In the genomic region with DNA sequence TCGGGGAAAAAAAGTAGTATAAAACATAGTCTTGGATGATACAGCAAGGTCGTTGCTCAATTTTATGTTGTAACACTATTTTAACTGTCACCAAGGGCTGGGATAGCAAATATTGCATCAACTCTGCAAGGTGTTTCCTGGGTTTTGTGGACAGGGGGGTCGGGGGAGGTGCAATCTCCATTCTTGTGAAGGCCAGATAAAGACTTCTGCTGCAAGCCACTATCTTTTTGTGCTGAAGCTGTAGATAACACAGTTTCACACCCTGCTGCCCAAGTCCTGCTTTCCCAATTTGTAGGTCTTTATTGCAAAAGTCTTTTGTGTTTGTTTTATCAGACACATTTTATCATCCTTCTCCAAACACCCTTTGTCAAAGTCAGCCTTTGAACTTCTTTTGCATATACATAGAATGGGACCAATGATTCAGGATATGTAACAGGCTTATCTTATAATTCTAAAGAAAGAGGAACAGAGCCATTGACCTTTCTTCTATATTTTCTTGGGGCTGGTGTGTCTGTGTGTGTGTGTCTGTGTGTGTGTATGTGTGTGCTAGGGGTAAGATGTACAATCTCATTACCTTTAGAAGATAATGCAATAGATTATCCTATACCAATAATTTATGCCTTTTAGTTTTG, we compare ENCODE assay signal across 2 cellular contexts.
TF ChIP-seq lines count a peak whose summit lies in the region.

No MANE protein-coding gene starts in this region.

TF ChIP-seq in A549, 52 proteins besides CTCF, POLR2A, EP300 and RAD21 (continued from another document and continues in another):
- peak; percentile 96 for TF ChIP-seq HES2 (IDR thresholded peaks at IDR 0.05)
- TF ChIP-seq ATOH8 (CRISPR knock-in tag; IDR thresholded peaks at IDR 0.05; ENCODE audit: low read depth), result no peak
- TF ChIP-seq RFX5 (IDR thresholded peaks at IDR 0.05), result no peak
- TF ChIP-seq CEBPB (IDR thresholded peaks at IDR 0.05), result peak; percentile 49 to 97; a peak in 3 of 4 replicates
- TF ChIP-seq, protein P1, sequence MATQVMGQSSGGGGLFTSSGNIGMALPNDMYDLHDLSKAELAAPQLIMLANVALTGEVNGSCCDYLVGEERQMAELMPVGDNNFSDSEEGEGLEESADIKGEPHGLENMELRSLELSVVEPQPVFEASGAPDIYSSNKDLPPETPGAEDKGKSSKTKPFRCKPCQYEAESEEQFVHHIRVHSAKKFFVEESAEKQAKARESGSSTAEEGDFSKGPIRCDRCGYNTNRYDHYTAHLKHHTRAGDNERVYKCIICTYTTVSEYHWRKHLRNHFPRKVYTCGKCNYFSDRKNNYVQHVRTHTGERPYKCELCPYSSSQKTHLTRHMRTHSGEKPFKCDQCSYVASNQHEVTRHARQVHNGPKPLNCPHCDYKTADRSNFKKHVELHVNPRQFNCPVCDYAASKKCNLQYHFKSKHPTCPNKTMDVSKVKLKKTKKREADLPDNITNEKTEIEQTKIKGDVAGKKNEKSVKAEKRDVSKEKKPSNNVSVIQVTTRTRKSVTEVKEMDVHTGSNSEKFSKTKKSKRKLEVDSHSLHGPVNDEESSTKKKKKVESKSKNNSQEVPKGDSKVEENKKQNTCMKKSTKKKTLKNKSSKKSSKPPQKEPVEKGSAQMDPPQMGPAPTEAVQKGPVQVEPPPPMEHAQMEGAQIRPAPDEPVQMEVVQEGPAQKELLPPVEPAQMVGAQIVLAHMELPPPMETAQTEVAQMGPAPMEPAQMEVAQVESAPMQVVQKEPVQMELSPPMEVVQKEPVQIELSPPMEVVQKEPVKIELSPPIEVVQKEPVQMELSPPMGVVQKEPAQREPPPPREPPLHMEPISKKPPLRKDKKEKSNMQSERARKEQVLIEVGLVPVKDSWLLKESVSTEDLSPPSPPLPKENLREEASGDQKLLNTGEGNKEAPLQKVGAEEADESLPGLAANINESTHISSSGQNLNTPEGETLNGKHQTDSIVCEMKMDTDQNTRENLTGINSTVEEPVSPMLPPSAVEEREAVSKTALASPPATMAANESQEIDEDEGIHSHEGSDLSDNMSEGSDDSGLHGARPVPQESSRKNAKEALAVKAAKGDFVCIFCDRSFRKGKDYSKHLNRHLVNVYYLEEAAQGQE (IDR thresholded peaks at IDR 0.05), result no peak
- no peak for TF ChIP-seq FOXS1 (CRISPR knock-in tag; IDR thresholded peaks at IDR 0.05)
- no peak for TF ChIP-seq ESRRA (IDR thresholded peaks at IDR 0.05; ENCODE audit: borderline replicate concordance, low read length)
- TF ChIP-seq JUNB (IDR thresholded peaks at IDR 0.05), result peak; percentile 50; the same call in 1 of the 2 replicates
- peak; percentile 65 to 72; a peak in 3 of 5 replicates for TF ChIP-seq JUN (IDR thresholded peaks at IDR 0.05)
- TF ChIP-seq HOXB13 (CRISPR knock-in tag; IDR thresholded peaks at IDR 0.05; ENCODE audit: low read depth), result no peak
- TF ChIP-seq TFCP2L1 (CRISPR knock-in tag; IDR thresholded peaks at IDR 0.05), result no peak
- no peak for TF ChIP-seq HOXB5 (CRISPR knock-in tag; IDR thresholded peaks at IDR 0.05)
- TF ChIP-seq NFE2L2 (conservative IDR thresholded peaks at IDR 0.05; ENCODE audit: low read length), result no peak
- TF ChIP-seq RARB (CRISPR knock-in tag; IDR thresholded peaks at IDR 0.05), result no peak
- no peak for TF ChIP-seq CBX8 (IDR thresholded peaks at IDR 0.05)
- no peak for TF ChIP-seq HEYL (CRISPR knock-in tag; IDR thresholded peaks at IDR 0.05)
- TF ChIP-seq, protein P2, sequence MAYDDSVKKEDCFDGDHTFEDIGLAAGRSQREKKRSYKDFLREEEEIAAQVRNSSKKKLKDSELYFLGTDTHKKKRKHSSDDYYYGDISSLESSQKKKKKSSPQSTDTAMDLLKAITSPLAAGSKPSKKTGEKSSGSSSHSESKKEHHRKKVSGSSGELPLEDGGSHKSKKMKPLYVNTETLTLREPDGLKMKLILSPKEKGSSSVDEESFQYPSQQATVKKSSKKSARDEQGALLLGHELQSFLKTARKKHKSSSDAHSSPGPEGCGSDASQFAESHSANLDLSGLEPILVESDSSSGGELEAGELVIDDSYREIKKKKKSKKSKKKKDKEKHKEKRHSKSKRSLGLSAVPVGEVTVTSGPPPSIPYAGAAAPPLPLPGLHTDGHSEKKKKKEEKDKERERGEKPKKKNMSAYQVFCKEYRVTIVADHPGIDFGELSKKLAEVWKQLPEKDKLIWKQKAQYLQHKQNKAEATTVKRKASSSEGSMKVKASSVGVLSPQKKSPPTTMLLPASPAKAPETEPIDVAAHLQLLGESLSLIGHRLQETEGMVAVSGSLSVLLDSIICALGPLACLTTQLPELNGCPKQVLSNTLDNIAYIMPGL (CRISPR knock-in tag; IDR thresholded peaks at IDR 0.05; ENCODE audit: borderline replicate concordance), result no peak
- TF ChIP-seq TP53 (CRISPR knock-in tag; IDR thresholded peaks at IDR 0.05), result no peak
- TF ChIP-seq GATA3 (IDR thresholded peaks at IDR 0.05; ENCODE audit: borderline replicate concordance), result no peak
- TF ChIP-seq MAFK (IDR thresholded peaks at IDR 0.05; ENCODE audit: partially characterized antibody), result no peak
- no peak for TF ChIP-seq USF2 (IDR thresholded peaks at IDR 0.05)
- no peak for TF ChIP-seq EHF (CRISPR knock-in tag; IDR thresholded peaks at IDR 0.05)
- TF ChIP-seq MYC (IDR thresholded peaks at IDR 0.05; ENCODE audit: borderline replicate concordance, low read length), result no peak
- no peak for TF ChIP-seq ZC3H11A (IDR thresholded peaks at IDR 0.05)
- no peak for TF ChIP-seq RCOR1 (IDR thresholded peaks at IDR 0.05; ENCODE audit: low read depth, low read length)
- TF ChIP-seq ZFP36 (IDR thresholded peaks at IDR 0.05; ENCODE audit: borderline replicate concordance, partially characterized antibody), result no peak
- no peak for TF ChIP-seq FOSB (CRISPR knock-in tag; IDR thresholded peaks at IDR 0.05)
- TF ChIP-seq BHLHE40 (IDR thresholded peaks at IDR 0.05; ENCODE audit: low read depth, low read length), result no peak
- TF ChIP-seq EHMT2 (IDR thresholded peaks at IDR 0.05; ENCODE audit: low read depth), result no peak
- TF ChIP-seq FOSL2 (IDR thresholded peaks at IDR 0.05), result peak; percentile 33; the same call in 1 of the 2 replicates
- TF ChIP-seq FOSL2 (CRISPR knock-in tag; IDR thresholded peaks at IDR 0.05), result no peak
- no peak for TF ChIP-seq MAZ (IDR thresholded peaks at IDR 0.05; ENCODE audit: borderline replicate concordance, low read depth, low read length)

TF ChIP-seq in GM23338, 12 proteins besides CTCF, POLR2A, EP300 and RAD21 (continued from another document):
- TF ChIP-seq, protein P3, sequence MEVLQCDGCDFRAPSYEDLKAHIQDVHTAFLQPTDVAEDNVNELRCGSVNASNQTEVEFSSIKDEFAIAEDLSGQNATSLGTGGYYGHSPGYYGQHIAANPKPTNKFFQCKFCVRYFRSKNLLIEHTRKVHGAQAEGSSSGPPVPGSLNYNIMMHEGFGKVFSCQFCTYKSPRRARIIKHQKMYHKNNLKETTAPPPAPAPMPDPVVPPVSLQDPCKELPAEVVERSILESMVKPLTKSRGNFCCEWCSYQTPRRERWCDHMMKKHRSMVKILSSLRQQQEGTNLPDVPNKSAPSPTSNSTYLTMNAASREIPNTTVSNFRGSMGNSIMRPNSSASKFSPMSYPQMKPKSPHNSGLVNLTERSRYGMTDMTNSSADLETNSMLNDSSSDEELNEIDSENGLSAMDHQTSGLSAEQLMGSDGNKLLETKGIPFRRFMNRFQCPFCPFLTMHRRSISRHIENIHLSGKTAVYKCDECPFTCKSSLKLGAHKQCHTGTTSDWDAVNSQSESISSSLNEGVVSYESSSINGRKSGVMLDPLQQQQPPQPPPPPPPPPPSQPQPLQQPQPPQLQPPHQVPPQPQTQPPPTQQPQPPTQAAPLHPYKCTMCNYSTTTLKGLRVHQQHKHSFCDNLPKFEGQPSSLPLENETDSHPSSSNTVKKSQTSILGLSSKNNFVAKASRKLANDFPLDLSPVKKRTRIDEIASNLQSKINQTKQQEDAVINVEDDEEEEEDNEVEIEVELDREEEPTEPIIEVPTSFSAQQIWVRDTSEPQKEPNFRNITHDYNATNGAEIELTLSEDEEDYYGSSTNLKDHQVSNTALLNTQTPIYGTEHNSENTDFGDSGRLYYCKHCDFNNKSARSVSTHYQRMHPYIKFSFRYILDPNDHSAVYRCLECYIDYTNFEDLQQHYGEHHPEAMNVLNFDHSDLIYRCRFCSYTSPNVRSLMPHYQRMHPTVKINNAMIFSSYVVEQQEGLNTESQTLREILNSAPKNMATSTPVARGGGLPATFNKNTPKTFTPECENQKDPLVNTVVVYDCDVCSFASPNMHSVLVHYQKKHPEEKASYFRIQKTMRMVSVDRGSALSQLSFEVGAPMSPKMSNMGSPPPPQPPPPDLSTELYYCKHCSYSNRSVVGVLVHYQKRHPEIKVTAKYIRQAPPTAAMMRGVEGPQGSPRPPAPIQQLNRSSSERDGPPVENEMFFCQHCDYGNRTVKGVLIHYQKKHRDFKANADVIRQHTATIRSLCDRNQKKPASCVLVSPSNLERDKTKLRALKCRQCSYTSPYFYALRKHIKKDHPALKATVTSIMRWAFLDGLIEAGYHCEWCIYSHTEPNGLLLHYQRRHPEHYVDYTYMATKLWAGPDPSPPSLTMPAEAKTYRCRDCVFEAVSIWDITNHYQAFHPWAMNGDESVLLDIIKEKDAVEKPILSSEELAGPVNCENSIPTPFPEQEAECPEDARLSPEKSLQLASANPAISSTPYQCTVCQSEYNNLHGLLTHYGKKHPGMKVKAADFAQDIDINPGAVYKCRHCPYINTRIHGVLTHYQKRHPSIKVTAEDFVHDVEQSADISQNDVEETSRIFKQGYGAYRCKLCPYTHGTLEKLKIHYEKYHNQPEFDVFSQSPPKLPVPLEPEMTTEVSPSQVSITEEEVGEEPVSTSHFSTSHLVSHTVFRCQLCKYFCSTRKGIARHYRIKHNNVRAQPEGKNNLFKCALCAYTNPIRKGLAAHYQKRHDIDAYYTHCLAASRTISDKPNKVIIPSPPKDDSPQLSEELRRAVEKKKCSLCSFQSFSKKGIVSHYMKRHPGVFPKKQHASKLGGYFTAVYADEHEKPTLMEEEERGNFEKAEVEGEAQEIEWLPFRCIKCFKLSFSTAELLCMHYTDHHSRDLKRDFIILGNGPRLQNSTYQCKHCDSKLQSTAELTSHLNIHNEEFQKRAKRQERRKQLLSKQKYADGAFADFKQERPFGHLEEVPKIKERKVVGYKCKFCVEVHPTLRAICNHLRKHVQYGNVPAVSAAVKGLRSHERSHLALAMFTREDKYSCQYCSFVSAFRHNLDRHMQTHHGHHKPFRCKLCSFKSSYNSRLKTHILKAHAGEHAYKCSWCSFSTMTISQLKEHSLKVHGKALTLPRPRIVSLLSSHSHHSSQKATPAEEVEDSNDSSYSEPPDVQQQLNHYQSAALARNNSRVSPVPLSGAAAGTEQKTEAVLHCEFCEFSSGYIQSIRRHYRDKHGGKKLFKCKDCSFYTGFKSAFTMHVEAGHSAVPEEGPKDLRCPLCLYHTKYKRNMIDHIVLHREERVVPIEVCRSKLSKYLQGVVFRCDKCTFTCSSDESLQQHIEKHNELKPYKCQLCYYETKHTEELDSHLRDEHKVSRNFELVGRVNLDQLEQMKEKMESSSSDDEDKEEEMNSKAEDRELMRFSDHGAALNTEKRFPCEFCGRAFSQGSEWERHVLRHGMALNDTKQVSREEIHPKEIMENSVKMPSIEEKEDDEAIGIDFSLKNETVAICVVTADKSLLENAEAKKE (CRISPR knock-in tag; IDR thresholded peaks at IDR 0.05), result no peak
- TF ChIP-seq JUNB (IDR thresholded peaks at IDR 0.05; ENCODE audit: unreplicated experiment) (no peak), POLR2AphosphoS5 (IDR thresholded peaks at IDR 0.05; ENCODE audit: low read depth) (no peak)
